Comparison of ENCODE assay signal across 29 cellular contexts in genomic region chr19:5042556-5042955, GRCh38.
DNase-seq lines count a peak whose midpoint lies in the region; ATAC-seq, FAIRE-seq and TF ChIP-seq lines count a peak whose summit lies in the region.
"Had no signal": no experiment of that assay in that cellular context is flagged by ENCODE, and none has a peak within 500 bp of the region (broad histone marks: within the 10 kb centered on the region; RNA-seq: fewer than 3 reads in every experiment).

No MANE protein-coding gene starts in this region.

- H4K20me1 ChIP-seq in neural progenitor cell (ENCODE audit: low read depth) = peaks cover 47% of the 10 kb centered on the region

- no peak overlapping the region for H3K4me3 ChIP-seq in HEK293 (ENCODE audit: low read depth, low read length)
- no peak overlapping the region for H3K4me3 ChIP-seq in neural progenitor cell
- H3K4me3 ChIP-seq: colonic mucosa, heart right ventricle, K562, sigmoid colon, thyroid gland had no signal

- no peaks in the 10 kb centered on the region for H3K9me3 ChIP-seq in HEK293 (ENCODE audit: control insufficient read depth, insufficient read depth, low read depth, low read length)
- no peaks in the 10 kb centered on the region for H3K9me3 ChIP-seq in neural progenitor cell (ENCODE audit: low read depth)
- H3K9me3 ChIP-seq: colonic mucosa, heart right ventricle, sigmoid colon, thyroid gland had no signal

- FAIRE-seq in GM19239 (lab: Jason Lieb, UNC) = no peak
- FAIRE-seq: A204.1, H1, K562 had no signal

- POLR2A ChIA-PET in HEK293 (lab: Yijun Ruan, JAX) = interaction anchor here (0.6 kb wide), 1 partner anchor 219 kb away, joined by 4 read pairs; no protein-coding TSS in a partner anchor
- POLR2A ChIA-PET in WTC11 (lab: Charles Lee) = interaction anchor here (0.6 to 0.7 kb wide), 2 partner anchors 120 to 293 kb away, joined by 3 to 5 read pairs; no protein-coding TSS in a partner anchor

- no peak overlapping the region for H2AFZ ChIP-seq in neural progenitor cell (replicated peaks)

- H3K4me1 ChIP-seq in HEK293 (ENCODE audit: control insufficient read depth, insufficient read depth, low read length) = peaks cover 15% of the 10 kb centered on the region
- peaks cover 5% of the 10 kb centered on the region for H3K4me1 ChIP-seq in neural progenitor cell

- no peak overlapping the region for H3K9ac ChIP-seq in neural progenitor cell

- H3K79me2 ChIP-seq in neural progenitor cell (ENCODE audit: low read depth) = no peaks in the 10 kb centered on the region

- CTCF ChIA-PET in HEK293 (lab: Yijun Ruan, JAX) = interaction anchor here (0.6 kb wide), 2 partner anchors 27 to 233 kb away, joined by 3 to 4 read pairs; no protein-coding TSS in a partner anchor
- CTCF ChIA-PET in WTC11 (lab: Charles Lee) = interaction anchor here (0.6 to 2.7 kb wide), 7 partner anchors 11 to 526 kb away, joined by 3 to 11 read pairs (median 3); partner anchors contain the start of gene TINCR

- H3K27ac ChIP-seq in HEK293 (ENCODE audit: extremely low read depth, low read depth, low read length) = no peak overlapping the region
- peak overlapping the region; percentile 46 for H3K27ac ChIP-seq in neural progenitor cell
- H3K27ac ChIP-seq: colonic mucosa, heart right ventricle, sigmoid colon, thyroid gland had no signal

- H3K4me1 Mint-ChIP-seq in WTC11 (no peaks in the 10 kb centered on the region), neural progenitor cell (peaks cover 35% of the 10 kb centered on the region), mesothelial cell of epicardium (no peaks in the 10 kb centered on the region)
- H3K4me1 Mint-ChIP-seq: activated CD4-positive, alpha-beta memory T cell treated with anti-CD3 and anti-CD28 coated beads, Interleukin-2, amount 10 ng/mL, durations not matched to agents 7 days and 5 days had no signal

- H3K9me3 Mint-ChIP-seq in WTC11 (no peaks in the 10 kb centered on the region), neural progenitor cell (no peaks in the 10 kb centered on the region), mesothelial cell of epicardium (no peaks in the 10 kb centered on the region)
- H3K9me3 Mint-ChIP-seq: activated CD4-positive, alpha-beta memory T cell treated with anti-CD3 and anti-CD28 coated beads, Interleukin-2, amount 10 ng/mL, durations not matched to agents 7 days and 5 days; activated naive CD4-positive, alpha-beta T cell treated with anti-CD3 and anti-CD28 coated beads, Interleukin-2, amount 50 U/mL, for 72 hours; CD4-positive, alpha-beta memory T cell; stimulated activated naive CD8-positive, alpha-beta T cell treated with anti-CD3 and anti-CD28 coated beads, Interleukin-15, Interleukin-2, amounts not matched to agents 100 ng/mL and 50 ng/mL, for 24 hours had no signal

- no peak overlapping the region for H3K4me2 ChIP-seq in neural progenitor cell

- no peaks in the 10 kb centered on the region for H3K27me3 Mint-ChIP-seq in WTC11 (ENCODE audit: low read depth)
- no peaks in the 10 kb centered on the region for H3K27me3 Mint-ChIP-seq in neural progenitor cell (ENCODE audit: insufficient read depth, low read depth)
- H3K27me3 Mint-ChIP-seq in mesothelial cell of epicardium (ENCODE audit: low read depth) = no peaks in the 10 kb centered on the region
- H3K27me3 Mint-ChIP-seq: activated CD4-positive, alpha-beta memory T cell treated with anti-CD3 and anti-CD28 coated beads, Interleukin-2, amount 10 ng/mL, durations not matched to agents 7 days and 5 days; CD4-positive, alpha-beta memory T cell; stimulated activated naive CD8-positive, alpha-beta T cell treated with anti-CD3 and anti-CD28 coated beads, Interleukin-15, Interleukin-2, amounts not matched to agents 100 ng/mL and 50 ng/mL, for 24 hours had no signal

- H3K27ac Mint-ChIP-seq in WTC11 = peak overlapping the region; percentile 80; the same call in 1 of the 2 replicates
- H3K27ac Mint-ChIP-seq in neural progenitor cell = no peak overlapping the region
- H3K27ac Mint-ChIP-seq in mesothelial cell of epicardium = no peak overlapping the region
- H3K27ac Mint-ChIP-seq: activated CD4-positive, alpha-beta memory T cell treated with anti-CD3 and anti-CD28 coated beads, Interleukin-2, amount 10 ng/mL, durations not matched to agents 7 days and 5 days; activated naive CD4-positive, alpha-beta T cell treated with anti-CD3 and anti-CD28 coated beads, Interleukin-2, amount 50 U/mL, for 72 hours; stimulated activated naive CD8-positive, alpha-beta T cell treated with anti-CD3 and anti-CD28 coated beads, Interleukin-15, Interleukin-2, amounts not matched to agents 100 ng/mL and 50 ng/mL, for 24 hours had no signal

- H3K27me3 ChIP-seq in neural progenitor cell = no peaks in the 10 kb centered on the region
- H3K27me3 ChIP-seq: colonic mucosa, heart right ventricle, sigmoid colon, thyroid gland had no signal

- TF ChIP-seq CTCF in HEK293 (tag by site-specific recombination; IDR thresholded peaks at IDR 0.05) (no peak), WTC11 (IDR thresholded peaks at IDR 0.05) (no peak), neural progenitor cell (IDR thresholded peaks at IDR 0.05) (no peak), mesothelial cell of epicardium (IDR thresholded peaks at IDR 0.05; ENCODE audit: unreplicated experiment) (no peak)

- DNase-seq in NCI-H82 (lab: John Stamatoyannopoulos, UW) (peak; percentile 12), NCI-H82 treated with DMSO at 0.1 percent for 48 hours (lab: John Stamatoyannopoulos, UW; ENCODE audit: unreplicated experiment) (no peak), WTC11 (ENCODE audit: low spot score) (peak; percentile 38), neural progenitor cell (ENCODE audit: low spot score) (peak; percentile 43), mesothelial cell of epicardium (ENCODE audit: low spot score in 2 of 2, unreplicated experiment in 2 of 2) (no peak), DMS114 treated with DMSO at 0.1 percent for 48 hours (lab: John Stamatoyannopoulos, UW; ENCODE audit: unreplicated experiment) (no peak), GM19239 (ENCODE audit: insufficient read length, low spot score) (no peak)
- DNase-seq: activated CD4-positive, alpha-beta memory T cell treated with anti-CD3 and anti-CD28 coated beads, Interleukin-2, amount 10 ng/mL, durations not matched to agents 7 days and 5 days; activated CD8-positive, alpha-beta memory T cell treated with anti-CD3 and anti-CD28 coated beads, Interleukin-2, amount 50 U/mL, for 48 hours; anterior cingulate cortex; CD4-positive, alpha-beta memory T cell; colonic mucosa; effector memory CD4-positive, alpha-beta T cell; foreskin fibroblast; heart right ventricle; left colon; MM.1S; NCI-H1436 treated with DMSO at 0.1 percent for 48 hours; SIG-M5; sigmoid colon; thyroid gland had no signal

- H3K36me3 Mint-ChIP-seq in WTC11 (peaks cover 3% of the 10 kb centered on the region), neural progenitor cell (peaks cover 23% of the 10 kb centered on the region), mesothelial cell of epicardium (peaks cover 28% of the 10 kb centered on the region)
- H3K36me3 Mint-ChIP-seq: activated naive CD4-positive, alpha-beta T cell treated with anti-CD3 and anti-CD28 coated beads, Interleukin-2, amount 50 U/mL, for 72 hours had no signal

- H3K36me3 ChIP-seq in HEK293 (ENCODE audit: control insufficient read depth in 2 of 2, insufficient read depth in 1 of 2, low read length in 2 of 2) (peaks cover 0 to 36% of the 10 kb centered on the region in 2 experiments; a peak in 2 of 3 replicates), neural progenitor cell (no peaks in the 10 kb centered on the region)
- H3K36me3 ChIP-seq: colonic mucosa had no signal

- no peak overlapping the region for H3K4me3 Mint-ChIP-seq in WTC11
- no peak overlapping the region for H3K4me3 Mint-ChIP-seq in neural progenitor cell
- no peak overlapping the region for H3K4me3 Mint-ChIP-seq in mesothelial cell of epicardium
- H3K4me3 Mint-ChIP-seq: activated CD4-positive, alpha-beta memory T cell treated with anti-CD3 and anti-CD28 coated beads, Interleukin-2, amount 10 ng/mL, durations not matched to agents 7 days and 5 days; CD4-positive, alpha-beta memory T cell; stimulated activated naive CD8-positive, alpha-beta T cell treated with anti-CD3 and anti-CD28 coated beads, Interleukin-15, Interleukin-2, amounts not matched to agents 100 ng/mL and 50 ng/mL, for 24 hours had no signal

- peaks cover 9% of the 10 kb centered on the region for H3F3A ChIP-seq in neural progenitor cell (ENCODE audit: low read depth)

- no peak for ATAC-seq in WTC11
- ATAC-seq: activated CD4-positive, CD25-positive, alpha-beta regulatory T cell treated with anti-CD3 and anti-CD28 coated beads, Interleukin-2, amount 50 U/mL, for 24 hours; activated naive CD4-positive, alpha-beta T cell treated with anti-CD3 and anti-CD28 coated beads, Interleukin-2, amount 50 U/mL, for 72 hours; esophagus mucosa; heart right ventricle; K562; left colon had no signal

TF ChIP-seq in HEK293, 187 proteins besides CTCF, POLR2A, EP300 and RAD21 (continues in another document):
- TF ChIP-seq ZNF596 (tag by site-specific recombination; IDR thresholded peaks at IDR 0.05) (no peak), ZNF202 (tag by site-specific recombination; IDR thresholded peaks at IDR 0.05; ENCODE audit: borderline replicate concordance) (no peak), ZNF571 (tag by site-specific recombination; IDR thresholded peaks at IDR 0.05) (no peak), ZNF561 (tag by site-specific recombination; IDR thresholded peaks at IDR 0.05; ENCODE audit: borderline replicate concordance) (no peak), FEZF1 (tag by site-specific recombination; IDR thresholded peaks at IDR 0.05) (no peak), ZNF501 (tag by site-specific recombination; IDR thresholded peaks at IDR 0.05) (no peak), ZSCAN23 (tag by site-specific recombination; IDR thresholded peaks at IDR 0.05) (no peak), GLIS1 (tag by site-specific recombination; IDR thresholded peaks at IDR 0.05) (peak; percentile 34; the same call in 1 of the 2 replicates)

TF ChIP-seq in WTC11, 78 proteins besides CTCF, POLR2A, EP300 and RAD21 (continues in another document):
- TF ChIP-seq ZBTB43 (CRISPR knock-in tag; IDR thresholded peaks at IDR 0.05) (no peak), ETV6 (CRISPR knock-in tag; IDR thresholded peaks at IDR 0.05) (no peak)

Comparison
In these comparisons a context has a peak if more than half of its experiments do, and no peak if none do; other contexts are left out.
1. DNase-seq: peak in NCI-H82 (single experiment), WTC11 (single experiment) and neural progenitor cell (single experiment); none in NCI-H82 treated with DMSO at 0.1 percent for 48 hours (single experiment), mesothelial cell of epicardium (0 of 2), DMS114 treated with DMSO at 0.1 percent for 48 hours (single experiment) and GM19239 (single experiment).